ENCODE assay signal across 25 cellular contexts in genomic region chr10:72058347-72058898, GRCh38. TPM values are rescaled to one million over a fixed set of nuclear protein-coding genes. Genes with fewer than 3 reads are reported as not detected.
DNase-seq lines count a peak whose midpoint lies in the region; ATAC-seq and TF ChIP-seq lines count a peak whose summit lies in the region.
"Had no signal": no experiment of that assay in that cellular context is flagged by ENCODE, and none has a peak within 500 bp of the region (broad histone marks: within the 10 kb centered on the region; RNA-seq: fewer than 3 reads in every experiment).

No MANE protein-coding gene starts in this region.

- H3K4me2 ChIP-seq in BLaER1 treated with 17β-estradiol and CSF1 and Interleukin-3, amounts not matched to agents 10 nM and 100 nM = peak overlapping the region in 8 of 11 experiments; percentile 60 to 89 (median 80); a peak in 12 of 22 replicates
- H3K4me2 ChIP-seq: GM23338 had no signal

- no peak overlapping the region for H3K9ac ChIP-seq in BLaER1 treated with 17β-estradiol and CSF1 and Interleukin-3, amounts not matched to agents 10 nM and 100 nM

- intact Hi-C loops in activated CD4-positive, alpha-beta T cell treated with anti-CD3 and anti-CD28 coated beads for 36 hours (cut with DNase I, micrococcal nuclease) = no loop called here
- intact Hi-C loops in left ventricle myocardium inferior (cut with micrococcal nuclease) (no loop called here), MCF 10A (cut with micrococcal nuclease) (no loop called here)

- TF ChIP-seq CTCF in left ventricle myocardium inferior (IDR thresholded peaks at IDR 0.05; ENCODE audit: borderline replicate concordance) = no peak
- no peak for TF ChIP-seq CTCF in MCF 10A (IDR thresholded peaks at IDR 0.05; ENCODE audit: unreplicated experiment)
- no peak for TF ChIP-seq CTCF in BE2C (IDR thresholded peaks at IDR 0.05; ENCODE audit: low read depth, low read length)

- H3K4me3 ChIP-seq in BLaER1 treated with 17β-estradiol and CSF1 and Interleukin-3, amounts not matched to agents 10 nM and 100 nM = no peak overlapping the region
- no peak overlapping the region for H3K4me3 ChIP-seq in left ventricle myocardium inferior
- no peak overlapping the region for H3K4me3 ChIP-seq in BE2C (ENCODE audit: low read depth, low read length)
- H3K4me3 ChIP-seq: adrenal gland, GM23338, lower lobe of right lung, skin epidermis, uterus had no signal

- POLR2A ChIA-PET in activated CD4-positive, alpha-beta T cell treated with anti-CD3 and anti-CD28 coated beads for 36 hours (lab: Charles Lee) = no interaction called here
- POLR2A ChIA-PET in MCF 10A (lab: Yijun Ruan, JAX) = interaction anchor here (0.8 kb wide), 1 partner anchor 209 kb away, joined by 4 read pairs; no protein-coding TSS in a partner anchor

- H3K27me3 ChIP-seq in BLaER1 treated with 17β-estradiol and CSF1 and Interleukin-3, amounts not matched to agents 10 nM and 100 nM = no peaks in the 10 kb centered on the region; a peak in 1 of 22 replicates
- no peaks in the 10 kb centered on the region for H3K27me3 ChIP-seq in left ventricle myocardium inferior (ENCODE audit: low read depth)
- no peaks in the 10 kb centered on the region for H3K27me3 ChIP-seq in BE2C
- H3K27me3 ChIP-seq: adrenal gland, uterus had no signal

- BruUV-seq in MCF 10A (replicated peaks; lab: Mats Ljungman, UMichigan) = no TSS peak

- H3K27me3 Mint-ChIP-seq in activated CD4-positive, alpha-beta T cell treated with anti-CD3 and anti-CD28 coated beads for 36 hours = no peaks in the 10 kb centered on the region
- no peaks in the 10 kb centered on the region for H3K27me3 Mint-ChIP-seq in activated naive CD8-positive, alpha-beta T cell
- peaks cover 12% of the 10 kb centered on the region for H3K27me3 Mint-ChIP-seq in MCF 10A (ENCODE audit: insufficient read depth, unreplicated experiment)

- H3K4me3 Mint-ChIP-seq in activated CD4-positive, alpha-beta T cell treated with anti-CD3 and anti-CD28 coated beads for 36 hours = no peak overlapping the region
- no peak overlapping the region for H3K4me3 Mint-ChIP-seq in activated naive CD8-positive, alpha-beta T cell
- no peak overlapping the region for H3K4me3 Mint-ChIP-seq in MCF 10A (ENCODE audit: unreplicated experiment)
- H3K4me3 Mint-ChIP-seq: GM23338, nephron progenitor cell had no signal

- H3K36me3 ChIP-seq in BLaER1 treated with 17β-estradiol and CSF1 and Interleukin-3, amounts not matched to agents 10 nM and 100 nM = no peaks in the 10 kb centered on the region
- H3K36me3 ChIP-seq in left ventricle myocardium inferior (no peaks in the 10 kb centered on the region), BE2C (no peaks in the 10 kb centered on the region)
- H3K36me3 ChIP-seq: adrenal gland, lower lobe of right lung, uterus had no signal

- peaks cover 25% of the 10 kb centered on the region for H3K4me1 Mint-ChIP-seq in activated CD4-positive, alpha-beta T cell treated with anti-CD3 and anti-CD28 coated beads for 36 hours
- H3K4me1 Mint-ChIP-seq in activated naive CD8-positive, alpha-beta T cell (ENCODE audit: low read depth) = peaks cover 38% of the 10 kb centered on the region
- peaks cover 2% of the 10 kb centered on the region for H3K4me1 Mint-ChIP-seq in MCF 10A (ENCODE audit: insufficient read depth, unreplicated experiment)

- H3K36me3 Mint-ChIP-seq in activated CD4-positive, alpha-beta T cell treated with anti-CD3 and anti-CD28 coated beads for 36 hours (ENCODE audit: low read depth) = peaks cover 9% of the 10 kb centered on the region
- no peaks in the 10 kb centered on the region for H3K36me3 Mint-ChIP-seq in activated naive CD8-positive, alpha-beta T cell
- no peaks in the 10 kb centered on the region for H3K36me3 Mint-ChIP-seq in MCF 10A (ENCODE audit: insufficient read depth, unreplicated experiment)

- no peaks in the 10 kb centered on the region for H3K9me3 ChIP-seq in BLaER1 treated with 17β-estradiol and CSF1 and Interleukin-3, amounts not matched to agents 10 nM and 100 nM (replicated peaks in 1 of 11)
- H3K9me3 ChIP-seq in left ventricle myocardium inferior (replicated peaks) = no peaks in the 10 kb centered on the region
- no peaks in the 10 kb centered on the region for H3K9me3 ChIP-seq in BE2C
- H3K9me3 ChIP-seq: adrenal gland, lower lobe of right lung, uterus had no signal

- no peaks in the 10 kb centered on the region for H4K20me1 ChIP-seq in BLaER1 treated with 17β-estradiol and CSF1 and Interleukin-3, amounts not matched to agents 10 nM and 100 nM

- peaks cover 4 to 36% (median 30%) of the 10 kb centered on the region in 10 experiments; a peak in 18 of 20 replicates for H3K4me1 ChIP-seq in BLaER1 treated with 17β-estradiol and CSF1 and Interleukin-3, amounts not matched to agents 10 nM and 100 nM
- H3K4me1 ChIP-seq in left ventricle myocardium inferior (peaks cover 28% of the 10 kb centered on the region), BE2C (no peaks in the 10 kb centered on the region)
- H3K4me1 ChIP-seq: lower lobe of right lung, uterus had no signal

- H3K27ac ChIP-seq in BLaER1 treated with 17β-estradiol and CSF1 and Interleukin-3, amounts not matched to agents 10 nM and 100 nM = no peak overlapping the region
- peak overlapping the region; percentile 46 for H3K27ac ChIP-seq in left ventricle myocardium inferior (replicated peaks)
- H3K27ac ChIP-seq: adrenal gland, lower lobe of right lung, RWPE1, skin epidermis, uterus had no signal

- ATAC-seq in activated CD4-positive, alpha-beta T cell treated with anti-CD3 and anti-CD28 coated beads for 36 hours = no peak
- ATAC-seq: GM23338, lower lobe of right lung had no signal

- peak overlapping the region; percentile 70 for H3K27ac Mint-ChIP-seq in activated CD4-positive, alpha-beta T cell treated with anti-CD3 and anti-CD28 coated beads for 36 hours
- H3K27ac Mint-ChIP-seq in activated naive CD8-positive, alpha-beta T cell = peak overlapping the region; percentile 77
- H3K27ac Mint-ChIP-seq in MCF 10A (ENCODE audit: low read depth, unreplicated experiment) = no peak overlapping the region
- H3K27ac Mint-ChIP-seq: GM23338 had no signal

- DNase-seq in activated CD4-positive, alpha-beta T cell treated with anti-CD3 and anti-CD28 coated beads for 36 hours = no peak
- DNase-seq in activated CD4-positive, alpha-beta T cell treated with anti-CD3 and anti-CD28 coated beads, Interleukin-2, amount 50 U/mL, for 48 hours = no peak
- DNase-seq in left ventricle myocardium inferior = no peak
- no peak for DNase-seq in MCF 10A (ENCODE audit: unreplicated experiment)
- no peak for DNase-seq in NCI-H524 (lab: John Stamatoyannopoulos, UW)
- DNase-seq in BE2C = no peak
- DNase-seq: 8988T; activated CD4-positive, CD25-positive, alpha-beta regulatory T cell; activated gamma-delta T cell; adrenal gland; DMS 273 treated with DMSO at 0.1 percent for 48 hours; kidney glomerular epithelial cell; lower lobe of right lung; NCI-H1092 treated with DMSO at 0.1 percent for 48 hours; NCI-H1694 treated with DMSO at 0.1 percent for 48 hours; NCI-H524 treated with DMSO at 0.1 percent for 48 hours; nephron progenitor cell; OCI-M1; uterus had no signal

- no peaks in the 10 kb centered on the region for H3K9me3 Mint-ChIP-seq in activated CD4-positive, alpha-beta T cell treated with anti-CD3 and anti-CD28 coated beads for 36 hours (ENCODE audit: low read depth)
- no peaks in the 10 kb centered on the region for H3K9me3 Mint-ChIP-seq in activated naive CD8-positive, alpha-beta T cell (ENCODE audit: low read depth)
- no peaks in the 10 kb centered on the region for H3K9me3 Mint-ChIP-seq in MCF 10A (ENCODE audit: unreplicated experiment)
- H3K9me3 Mint-ChIP-seq: GM23338, nephron progenitor cell had no signal

- CTCF ChIA-PET in activated CD4-positive, alpha-beta T cell treated with anti-CD3 and anti-CD28 coated beads for 36 hours (lab: Charles Lee) = interaction anchor here (1.2 kb wide), 1 partner anchor 10 kb away, joined by 8 read pairs; no protein-coding TSS in a partner anchor
- CTCF ChIA-PET in MCF 10A (lab: Yijun Ruan, JAX) = interaction anchor here (0.5 kb wide), 1 partner anchor 244 kb away, joined by 4 read pairs; no protein-coding TSS in a partner anchor

RNA-seq across cellular contexts. Expression of gene SPOCK2, which starts 29.9 kb away (rescaled TPM):
- total RNA-seq in activated CD4-positive, alpha-beta T cell treated with anti-CD3 and anti-CD28 coated beads for 36 hours = 100 to 1,000 TPM; 158 to 165 TPM
- total RNA-seq in left ventricle myocardium inferior (8.6 TPM), MCF 10A (2022) (1.2 and 1.3 TPM in 2 replicates)
- polyA plus RNA-seq in BE2C (2012; ENCODE audit: insufficient read depth, insufficient read length, low read depth) = 1.4 TPM
- total RNA-seq: M059J had no signal

Comparison
In these comparisons a context has a peak if more than half of its experiments do, and no peak if none do; other contexts are left out.
1. RNA of gene SPOCK2, which starts 29.9 kb away (total RNA-seq): 158 to 165 TPM in activated CD4-positive, alpha-beta T cell treated with anti-CD3 and anti-CD28 coated beads for 36 hours; 8.6 TPM in left ventricle myocardium inferior (single experiment) and 1.2 to 1.3 TPM in MCF 10A; every median in the first group is over 10 times any median in the second.